ENCODE assay signal across 1 cellular context in genomic region chr20:44384423-44385027, GRCh38.
TF ChIP-seq lines count a peak whose summit lies in the region.

No MANE protein-coding gene starts in this region.

TF ChIP-seq in HepG2, 621 proteins besides CTCF, POLR2A, EP300 and RAD21 (continued from another document):
- TF ChIP-seq, protein P1, sequence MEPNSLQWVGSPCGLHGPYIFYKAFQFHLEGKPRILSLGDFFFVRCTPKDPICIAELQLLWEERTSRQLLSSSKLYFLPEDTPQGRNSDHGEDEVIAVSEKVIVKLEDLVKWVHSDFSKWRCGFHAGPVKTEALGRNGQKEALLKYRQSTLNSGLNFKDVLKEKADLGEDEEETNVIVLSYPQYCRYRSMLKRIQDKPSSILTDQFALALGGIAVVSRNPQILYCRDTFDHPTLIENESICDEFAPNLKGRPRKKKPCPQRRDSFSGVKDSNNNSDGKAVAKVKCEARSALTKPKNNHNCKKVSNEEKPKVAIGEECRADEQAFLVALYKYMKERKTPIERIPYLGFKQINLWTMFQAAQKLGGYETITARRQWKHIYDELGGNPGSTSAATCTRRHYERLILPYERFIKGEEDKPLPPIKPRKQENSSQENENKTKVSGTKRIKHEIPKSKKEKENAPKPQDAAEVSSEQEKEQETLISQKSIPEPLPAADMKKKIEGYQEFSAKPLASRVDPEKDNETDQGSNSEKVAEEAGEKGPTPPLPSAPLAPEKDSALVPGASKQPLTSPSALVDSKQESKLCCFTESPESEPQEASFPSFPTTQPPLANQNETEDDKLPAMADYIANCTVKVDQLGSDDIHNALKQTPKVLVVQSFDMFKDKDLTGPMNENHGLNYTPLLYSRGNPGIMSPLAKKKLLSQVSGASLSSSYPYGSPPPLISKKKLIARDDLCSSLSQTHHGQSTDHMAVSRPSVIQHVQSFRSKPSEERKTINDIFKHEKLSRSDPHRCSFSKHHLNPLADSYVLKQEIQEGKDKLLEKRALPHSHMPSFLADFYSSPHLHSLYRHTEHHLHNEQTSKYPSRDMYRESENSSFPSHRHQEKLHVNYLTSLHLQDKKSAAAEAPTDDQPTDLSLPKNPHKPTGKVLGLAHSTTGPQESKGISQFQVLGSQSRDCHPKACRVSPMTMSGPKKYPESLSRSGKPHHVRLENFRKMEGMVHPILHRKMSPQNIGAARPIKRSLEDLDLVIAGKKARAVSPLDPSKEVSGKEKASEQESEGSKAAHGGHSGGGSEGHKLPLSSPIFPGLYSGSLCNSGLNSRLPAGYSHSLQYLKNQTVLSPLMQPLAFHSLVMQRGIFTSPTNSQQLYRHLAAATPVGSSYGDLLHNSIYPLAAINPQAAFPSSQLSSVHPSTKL (CRISPR knock-in tag; IDR thresholded peaks at IDR 0.05), result peak; percentile 46
- TF ChIP-seq, protein P2, sequence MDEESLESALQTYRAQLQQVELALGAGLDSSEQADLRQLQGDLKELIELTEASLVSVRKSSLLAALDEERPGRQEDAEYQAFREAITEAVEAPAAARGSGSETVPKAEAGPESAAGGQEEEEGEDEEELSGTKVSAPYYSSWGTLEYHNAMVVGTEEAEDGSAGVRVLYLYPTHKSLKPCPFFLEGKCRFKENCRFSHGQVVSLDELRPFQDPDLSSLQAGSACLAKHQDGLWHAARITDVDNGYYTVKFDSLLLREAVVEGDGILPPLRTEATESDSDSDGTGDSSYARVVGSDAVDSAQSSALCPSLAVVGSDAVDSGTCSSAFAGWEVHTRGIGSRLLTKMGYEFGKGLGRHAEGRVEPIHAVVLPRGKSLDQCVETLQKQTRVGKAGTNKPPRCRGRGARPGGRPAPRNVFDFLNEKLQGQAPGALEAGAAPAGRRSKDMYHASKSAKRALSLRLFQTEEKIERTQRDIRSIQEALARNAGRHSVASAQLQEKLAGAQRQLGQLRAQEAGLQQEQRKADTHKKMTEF (CRISPR knock-in tag; IDR thresholded peaks at IDR 0.05), result peak; percentile 40; the same call in 1 of the 2 replicates
- TF ChIP-seq ZNF652 (CRISPR knock-in tag; IDR thresholded peaks at IDR 0.05; ENCODE audit: borderline replicate concordance, low read depth) (no peak), TFDP2 (CRISPR knock-in tag; IDR thresholded peaks at IDR 0.05) (no peak), DNMT3B (CRISPR knock-in tag; conservative IDR thresholded peaks at IDR 0.05) (0 out of 2 replicates have a peak, but pooled peaks have one; percentile 53), ZNF501 (CRISPR knock-in tag; IDR thresholded peaks at IDR 0.05) (peak; percentile 17; the same call in 1 of the 2 replicates), SMARCC2 (IDR thresholded peaks at IDR 0.05) (no peak), ZNF138 (CRISPR knock-in tag; IDR thresholded peaks at IDR 0.05; ENCODE audit: low read depth) (no peak), ZBTB34 (CRISPR knock-in tag; IDR thresholded peaks at IDR 0.05) (no peak), HMGXB4 (CRISPR knock-in tag; IDR thresholded peaks at IDR 0.05; ENCODE audit: borderline replicate concordance in 1 of 2, low read depth in 1 of 2) (peak; percentile 35 to 75; a peak in 2 of 4 replicates), NFIB (CRISPR knock-in tag; IDR thresholded peaks at IDR 0.05; ENCODE audit: borderline replicate concordance) (no peak), ERF (CRISPR knock-in tag; IDR thresholded peaks at IDR 0.05) (peak; percentile 59), RBM39 (IDR thresholded peaks at IDR 0.05; ENCODE audit: low read depth, low read length, poor library complexity, severe bottlenecking) (no peak), AKAP8 (CRISPR knock-in tag; IDR thresholded peaks at IDR 0.05) (no peak), SMAD9 (CRISPR knock-in tag; IDR thresholded peaks at IDR 0.05) (peak; percentile 25; the same call in 1 of the 2 replicates), MXI1 (IDR thresholded peaks at IDR 0.05; ENCODE audit: borderline replicate concordance, low read depth, low read length) (0 out of 3 replicates have a peak, but pooled peaks have one; percentile 28), NR2F1 (CRISPR knock-in tag; IDR thresholded peaks at IDR 0.05) (no peak), HOXA5 (CRISPR knock-in tag; IDR thresholded peaks at IDR 0.05) (0 out of 2 replicates have a peak, but pooled peaks have one; percentile 15), TBX2 (CRISPR knock-in tag; IDR thresholded peaks at IDR 0.05; ENCODE audit: borderline replicate concordance) (peak; percentile 19; the same call in 1 of the 2 replicates)
- TF ChIP-seq, protein P3, sequence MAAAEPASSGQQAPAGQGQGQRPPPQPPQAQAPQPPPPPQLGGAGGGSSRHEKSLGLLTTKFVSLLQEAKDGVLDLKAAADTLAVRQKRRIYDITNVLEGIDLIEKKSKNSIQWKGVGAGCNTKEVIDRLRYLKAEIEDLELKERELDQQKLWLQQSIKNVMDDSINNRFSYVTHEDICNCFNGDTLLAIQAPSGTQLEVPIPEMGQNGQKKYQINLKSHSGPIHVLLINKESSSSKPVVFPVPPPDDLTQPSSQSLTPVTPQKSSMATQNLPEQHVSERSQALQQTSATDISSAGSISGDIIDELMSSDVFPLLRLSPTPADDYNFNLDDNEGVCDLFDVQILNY (CRISPR knock-in tag; conservative IDR thresholded peaks at IDR 0.05), result no peak
- TF ChIP-seq, protein P4, sequence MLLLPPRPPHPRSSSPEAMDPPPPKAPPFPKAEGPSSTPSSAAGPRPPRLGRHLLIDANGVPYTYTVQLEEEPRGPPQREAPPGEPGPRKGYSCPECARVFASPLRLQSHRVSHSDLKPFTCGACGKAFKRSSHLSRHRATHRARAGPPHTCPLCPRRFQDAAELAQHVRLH (CRISPR knock-in tag; IDR thresholded peaks at IDR 0.05; ENCODE audit: borderline replicate concordance, low read depth), result peak; percentile 68; the same call in 1 of the 2 replicates
TF ChIP-seq in HepG2: peak in this region for 89.
